In the genomic region with DNA sequence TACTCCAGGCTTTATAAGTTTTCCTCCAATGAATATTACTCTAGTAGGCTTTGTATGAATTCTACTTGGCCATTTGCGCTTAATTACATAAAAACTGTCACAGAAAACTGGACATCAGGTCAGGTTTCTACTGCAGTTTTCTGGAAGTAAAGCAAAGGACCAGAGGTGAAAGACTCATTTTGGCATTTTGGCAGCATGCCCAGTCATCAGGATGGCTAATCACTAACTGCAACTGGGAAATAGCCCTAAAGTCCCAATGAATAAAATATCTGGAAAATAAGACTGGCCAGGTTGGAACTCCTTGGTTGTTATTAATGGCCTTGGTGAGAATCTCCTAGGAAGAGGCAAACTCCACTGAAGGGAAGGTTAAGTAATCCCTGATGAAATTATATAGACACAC, we compare ENCODE assay signal across 32 cellular contexts.
A peak's percentile ranks its signal among the peaks of the same experiment; 100 is the strongest.
DNase-seq lines count a peak whose midpoint lies in the region; ATAC-seq and TF ChIP-seq lines count a peak whose summit lies in the region.
"Had no signal": no experiment of that assay in that cellular context is flagged by ENCODE, and none has a peak within 500 bp of the region (broad histone marks: within the 10 kb centered on the region; RNA-seq: fewer than 3 reads in every experiment).

No MANE protein-coding gene starts in this region.

- H3K79me2 ChIP-seq in mammary epithelial cell (ENCODE audit: insufficient read depth, low read length) = no peaks in the 10 kb centered on the region

- no peaks in the 10 kb centered on the region for H3K27me3 ChIP-seq in mammary epithelial cell (ENCODE audit: insufficient read depth, low read length)
- no peaks in the 10 kb centered on the region for H3K27me3 ChIP-seq in ovary
- H3K27me3 ChIP-seq: colonic mucosa, neural progenitor cell, vagina had no signal

- H3K9me3 ChIP-seq in mammary epithelial cell (replicated peaks; ENCODE audit: insufficient read depth, low read length) (no peaks in the 10 kb centered on the region), ovary (no peaks in the 10 kb centered on the region), T-helper 17 cell (ENCODE audit: control insufficient read depth, low read length, poor library complexity, severe bottlenecking) (no peaks in the 10 kb centered on the region)
- H3K9me3 ChIP-seq: colonic mucosa, thoracic aorta, vagina had no signal

- no peak overlapping the region for H3K27ac Mint-ChIP-seq in T-helper 17 cell
- H3K27ac Mint-ChIP-seq: activated CD8-positive, alpha-beta memory T cell treated with anti-CD3 and anti-CD28 coated beads, Interleukin-2, amount 10 ng/mL, durations not matched to agents 7 days and 5 days; activated naive CD4-positive, alpha-beta T cell treated with anti-CD3 and anti-CD28 coated beads for 36 hours; activated T-cell treated with anti-CD3 and anti-CD28 coated beads, Interleukin-2, amount 50 U/mL, for 72 hours; neural progenitor cell; WTC11 had no signal

- ATAC-seq in HG03442 (IDR thresholded peaks at IDR 0.05; ENCODE audit: unreplicated experiment) (no peak), T-helper 17 cell (no peak)
- ATAC-seq: activated CD8-positive, alpha-beta memory T cell treated with anti-CD3 and anti-CD28 coated beads, Interleukin-2, amount 10 ng/mL, durations not matched to agents 7 days and 5 days; activated T-cell treated with anti-CD3 and anti-CD28 coated beads, Interleukin-2, amount 50 U/mL, for 72 hours; left cardiac atrium; Panc1; stimulated activated naive CD8-positive, alpha-beta T cell treated with anti-CD3 and anti-CD28 coated beads, Interleukin-15, Interleukin-2, amounts not matched to agents 100 U/mL and 50 U/mL, for 24 hours; WTC11 had no signal

- no peaks in the 10 kb centered on the region for H3K36me3 Mint-ChIP-seq in T-helper 17 cell (ENCODE audit: low read depth)
- H3K36me3 Mint-ChIP-seq: activated CD8-positive, alpha-beta memory T cell treated with anti-CD3 and anti-CD28 coated beads, Interleukin-2, amount 10 ng/mL, durations not matched to agents 7 days and 5 days had no signal

- H3K4me1 ChIP-seq in mammary epithelial cell (ENCODE audit: insufficient read depth, low read length) (no peaks in the 10 kb centered on the region), ovary (ENCODE audit: insufficient read depth) (no peaks in the 10 kb centered on the region)
- H3K4me1 ChIP-seq: colonic mucosa, neural progenitor cell, vagina had no signal

- no peak for TF ChIP-seq CTCF in mammary epithelial cell (conservative IDR thresholded peaks at IDR 0.05 in 1 of 2, IDR thresholded peaks at IDR 0.05 in 1 of 2; ENCODE audit: extremely low read depth in 1 of 2, insufficient read depth in 1 of 2, low read depth in 1 of 2, low read length in 2 of 2)
- no peak for TF ChIP-seq CTCF in ovary (IDR thresholded peaks at IDR 0.05)

- 86% methylated on average over 1 of the region's 1 CpG for WGBS in mammary epithelial cell (ENCODE audit: low coverage, missing lambda C conversion rate)
- WGBS in ovary, 3 donors = 96 to 100% (median 96%) methylated on average over 1 of the region's 1 CpG

- no peak overlapping the region for H3K9ac ChIP-seq in mammary epithelial cell (ENCODE audit: insufficient read depth, low read length)
- H3K9ac ChIP-seq: neural progenitor cell had no signal

- TF ChIP-seq EP300 in ovary (IDR thresholded peaks at IDR 0.05) = no peak

- no peak for TF ChIP-seq POLR2A in ovary (IDR thresholded peaks at IDR 0.05)

- H3K4me1 Mint-ChIP-seq in T-helper 17 cell = no peaks in the 10 kb centered on the region
- H3K4me1 Mint-ChIP-seq: activated CD8-positive, alpha-beta memory T cell treated with anti-CD3 and anti-CD28 coated beads, Interleukin-2, amount 10 ng/mL, durations not matched to agents 7 days and 5 days; neural progenitor cell; WTC11 had no signal

- no TSS peak for BruUV-seq in mammary epithelial cell (replicated peaks; lab: Mats Ljungman, UMichigan)

- no peak overlapping the region for H3K4me3 ChIP-seq in mammary epithelial cell (replicated peaks in 1 of 3; ENCODE audit: insufficient read depth in 1 of 3, low read depth in 2 of 3, low read length in 3 of 3)
- H3K4me3 ChIP-seq in ovary = no peak overlapping the region
- H3K4me3 ChIP-seq: colonic mucosa, neural progenitor cell, thoracic aorta, vagina had no signal

- no peak overlapping the region for H3K4me3 Mint-ChIP-seq in T-helper 17 cell
- H3K4me3 Mint-ChIP-seq: activated CD8-positive, alpha-beta memory T cell treated with anti-CD3 and anti-CD28 coated beads, Interleukin-2, amount 10 ng/mL, durations not matched to agents 7 days and 5 days; activated naive CD4-positive, alpha-beta T cell treated with anti-CD3 and anti-CD28 coated beads for 36 hours; activated T-cell treated with anti-CD3 and anti-CD28 coated beads, Interleukin-2, amount 50 U/mL, for 72 hours; neural progenitor cell; WTC11 had no signal

- H4K20me1 ChIP-seq in mammary epithelial cell (ENCODE audit: insufficient read depth, low read length) = no peaks in the 10 kb centered on the region

- dilution Hi-C loops in mammary epithelial cell (cut with HindIII; ENCODE audit: low sequenced_read_pairs) = no loop called here

- CTCF ChIA-PET in mammary epithelial cell (lab: Charles Lee; ENCODE audit: low non-redundant PET) = no interaction called here

- in situ Hi-C loops in mammary epithelial cell (cut with MboI; ENCODE audit: low sequenced_read_pairs in 2 of 2) = no loop called here

- H3K27ac ChIP-seq in mammary epithelial cell (ENCODE audit: insufficient read depth, low read depth, low read length) = no peak overlapping the region
- no peak overlapping the region for H3K27ac ChIP-seq in ovary
- H3K27ac ChIP-seq: 22Rv1, C4-2B, colonic mucosa, HL-60, neural progenitor cell, thoracic aorta, vagina had no signal

- H3K4me2 ChIP-seq in mammary epithelial cell (ENCODE audit: insufficient read depth, low read depth, low read length) = no peak overlapping the region
- H3K4me2 ChIP-seq: neural progenitor cell had no signal

- H3K27me3 Mint-ChIP-seq in T-helper 17 cell = no peaks in the 10 kb centered on the region
- H3K27me3 Mint-ChIP-seq: activated CD8-positive, alpha-beta memory T cell treated with anti-CD3 and anti-CD28 coated beads, Interleukin-2, amount 10 ng/mL, durations not matched to agents 7 days and 5 days had no signal

- intact Hi-C loops in mammary epithelial cell (cut with micrococcal nuclease) (no loop called here), ovary (cut with DNase I) (no loop called here)

- DNase-seq in DMS 273 (lab: John Stamatoyannopoulos, UW; ENCODE audit: unreplicated experiment) = peak; percentile 36
- no peak for DNase-seq in DMS 273 treated with DMSO at 0.1 percent for 48 hours (lab: John Stamatoyannopoulos, UW)
- DNase-seq in LHCN-M2 (ENCODE audit: low read depth) = peak; percentile 16
- DNase-seq in mammary epithelial cell = peak; percentile 3
- DNase-seq in myocyte (ENCODE audit: low read depth) = peak; percentile 13
- no peak for DNase-seq in ovary
- no peak for DNase-seq in T-helper 17 cell
- DNase-seq: activated CD8-positive, alpha-beta memory T cell treated with anti-CD3 and anti-CD28 coated beads, Interleukin-2, amount 10 ng/mL, durations not matched to agents 7 days and 5 days; activated naive CD4-positive, alpha-beta T cell treated with anti-CD3 and anti-CD28 coated beads for 36 hours; activated T-cell treated with anti-CD3 and anti-CD28 coated beads, Interleukin-2, amount 50 U/mL, for 72 hours; Calu3; colonic mucosa; effector memory CD4-positive, alpha-beta T cell; erythroblast; GOT3; Karpas-422; left cardiac atrium; NCI-H1930; NCI-H446; posterior cingulate gyrus; SHP77 treated with DMSO at 0.1 percent for 48 hours; stimulated activated naive CD8-positive, alpha-beta T cell treated with anti-CD3 and anti-CD28 coated beads, Interleukin-15, Interleukin-2, amounts not matched to agents 100 U/mL and 50 U/mL, for 24 hours; T1000 had no signal

- no peaks in the 10 kb centered on the region for H3K36me3 ChIP-seq in mammary epithelial cell (ENCODE audit: insufficient read depth, low read length)
- H3K36me3 ChIP-seq in ovary = no peaks in the 10 kb centered on the region
- H3K36me3 ChIP-seq: colonic mucosa, thoracic aorta, vagina had no signal

- H2AFZ ChIP-seq in mammary epithelial cell (ENCODE audit: low read depth, low read length) = no peak overlapping the region
- H2AFZ ChIP-seq: neural progenitor cell had no signal

Comparison
In these comparisons a context has a peak if more than half of its experiments do, and no peak if none do; other contexts are left out.
1. DNase-seq: peak in DMS 273 (single experiment), LHCN-M2 (single experiment), mammary epithelial cell (single experiment) and myocyte (single experiment); none in DMS 273 treated with DMSO at 0.1 percent for 48 hours (single experiment), ovary (0 of 5) and T-helper 17 cell (0 of 3).